18 cellular contexts compared by ENCODE assay signal in the genomic region with DNA sequence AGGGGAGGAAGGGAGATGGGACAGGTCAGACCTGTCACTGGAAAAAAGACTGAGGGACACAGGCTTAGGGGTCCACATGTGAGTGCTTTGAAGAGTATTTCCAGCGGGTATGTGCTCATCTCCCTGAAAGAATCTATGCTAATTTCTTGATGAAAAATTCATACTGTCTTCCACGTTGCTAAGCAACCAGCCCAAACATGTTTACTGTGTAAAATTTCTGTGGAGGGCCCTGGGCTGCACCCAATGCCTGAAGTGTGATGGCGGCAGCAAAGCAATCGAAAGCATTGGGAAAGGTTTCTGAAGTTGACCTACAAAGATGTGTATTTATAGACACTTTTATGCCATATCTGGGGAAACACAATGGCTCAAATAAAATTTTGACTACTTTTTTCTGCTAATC. TPM values are rescaled to one million over a fixed set of nuclear protein-coding genes. Genes with fewer than 3 reads are reported as not detected.
"Had no signal": no experiment of that assay in that cellular context is flagged by ENCODE, and none has a peak within 500 bp of the region (broad histone marks: within the 10 kb centered on the region; RNA-seq: fewer than 3 reads in every experiment).

No MANE protein-coding gene starts in this region.

- H3K36me3 ChIP-seq: heart left ventricle, left ventricle myocardium inferior, neural progenitor cell, ovary had no signal

- H3K4me2 ChIP-seq: neural progenitor cell had no signal

- H3K9me3 ChIP-seq: ovary had no signal

- DNase-seq: activated CD4-positive, alpha-beta T cell treated with anti-CD3 and anti-CD28 coated beads, Interleukin-2, amount 50 U/mL, for 1 hour; activated T-cell treated with anti-CD3 and anti-CD28 coated beads for 4 hours; effector CD4-positive, alpha-beta T cell; heart left ventricle; islet precursor cell; left ventricle myocardium inferior; ovary; stimulated activated CD4-positive, alpha-beta T cell treated with anti-CD3 and anti-CD28 coated beads, Interleukin-4, amount 100 ng/mL, for 1 hour; stimulated activated CD8-positive, alpha-beta memory T cell treated with anti-CD3 and anti-CD28 coated beads, Interleukin-4, amount 100 ng/mL, for 48 hours; stimulated activated naive CD8-positive, alpha-beta T cell treated with anti-CD3 and anti-CD28 coated beads, Interleukin-15, Interleukin-2, amounts not matched to agents 100 U/mL and 50 U/mL, for 24 hours had no signal

- H3K27ac ChIP-seq: heart left ventricle, left ventricle myocardium inferior, neural progenitor cell, ovary had no signal

- H3K4me1 ChIP-seq: heart left ventricle, left ventricle myocardium inferior had no signal

- FAIRE-seq: bronchial epithelial cell, colon, endothelial cell of umbilical vein, frontal cortex had no signal

- H3K9ac ChIP-seq: neural progenitor cell had no signal

- H2AFZ ChIP-seq: neural progenitor cell had no signal

- ATAC-seq: heart left ventricle; stimulated activated naive CD8-positive, alpha-beta T cell treated with anti-CD3 and anti-CD28 coated beads, Interleukin-15, Interleukin-2, amounts not matched to agents 100 U/mL and 50 U/mL, for 24 hours had no signal

- H3K27me3 ChIP-seq: ovary had no signal

- H3K4me3 ChIP-seq: heart left ventricle, left ventricle myocardium inferior, neural progenitor cell, ovary had no signal

RNA-seq across cellular contexts. Expression of gene SYT13, which starts 7.4 kb away (rescaled TPM):
- total RNA-seq: activated CD8-positive, alpha-beta memory T cell treated with anti-CD3 and anti-CD28 coated beads for 36 hours; activated T-helper 2 cell treated with anti-CD3 and anti-CD28 coated beads, Interferon-gamma antibody, Interleukin-2, Interleukin-4, amounts not matched to agents 10 μg/mL and 5 μg/mL and 100 μg/mL, durations not matched to agents 14 hours and 24 hours and 36 hours; bronchial epithelial cell; endothelial cell of umbilical vein had no signal
- polyA plus RNA-seq: endothelial cell of umbilical vein, urinary bladder had no signal
